8 cellular contexts compared by ENCODE assay signal in the genomic region with DNA sequence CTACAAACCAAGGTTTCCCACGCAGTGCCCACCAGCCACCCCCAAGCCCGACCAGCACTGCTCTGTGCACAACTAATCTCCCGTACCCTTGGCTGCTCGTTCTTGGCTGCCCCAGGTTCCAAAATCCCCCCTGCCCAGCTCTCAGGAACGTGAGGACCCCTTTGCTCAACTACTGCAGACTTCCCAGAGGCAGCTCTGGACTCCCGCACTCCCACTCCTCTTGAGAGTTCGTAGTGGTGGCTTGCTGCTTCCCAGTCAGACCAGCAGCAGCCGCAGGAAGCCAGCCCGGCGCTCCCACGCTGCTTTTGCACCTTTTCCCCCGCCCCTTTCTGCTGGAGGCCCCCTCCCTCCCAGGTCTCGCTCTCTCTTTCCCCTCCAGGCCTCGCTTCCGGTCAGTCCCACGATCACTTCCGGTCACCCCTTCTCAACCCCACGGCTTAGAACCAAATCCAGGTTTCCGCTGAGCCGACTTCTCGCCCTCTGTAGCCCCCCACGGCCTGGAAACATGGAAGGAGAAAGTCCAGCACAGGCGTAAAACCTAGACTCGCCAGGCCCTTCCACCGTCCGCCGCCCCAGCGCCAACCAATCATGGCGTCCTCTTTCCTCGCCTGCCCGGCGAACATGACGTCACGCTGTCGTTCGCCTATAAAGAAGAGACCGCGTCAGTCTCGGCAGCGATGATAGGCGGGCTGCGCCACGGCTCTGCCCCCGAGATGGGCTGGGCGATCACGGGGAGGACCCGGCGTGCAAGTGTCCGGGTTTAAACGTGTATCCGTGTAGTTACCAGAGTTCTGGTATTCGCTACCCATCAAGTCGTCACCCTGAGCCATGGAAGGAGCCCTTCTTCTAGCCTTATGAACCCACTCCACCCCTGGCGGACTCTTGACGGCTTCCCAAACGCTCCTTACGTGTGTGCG. TPM values are rescaled to one million over a fixed set of nuclear protein-coding genes. Genes with fewer than 3 reads are reported as not detected.
DNase-seq lines count a peak whose midpoint lies in the region; ATAC-seq lines count a peak whose summit lies in the region.

A gene with protein sequence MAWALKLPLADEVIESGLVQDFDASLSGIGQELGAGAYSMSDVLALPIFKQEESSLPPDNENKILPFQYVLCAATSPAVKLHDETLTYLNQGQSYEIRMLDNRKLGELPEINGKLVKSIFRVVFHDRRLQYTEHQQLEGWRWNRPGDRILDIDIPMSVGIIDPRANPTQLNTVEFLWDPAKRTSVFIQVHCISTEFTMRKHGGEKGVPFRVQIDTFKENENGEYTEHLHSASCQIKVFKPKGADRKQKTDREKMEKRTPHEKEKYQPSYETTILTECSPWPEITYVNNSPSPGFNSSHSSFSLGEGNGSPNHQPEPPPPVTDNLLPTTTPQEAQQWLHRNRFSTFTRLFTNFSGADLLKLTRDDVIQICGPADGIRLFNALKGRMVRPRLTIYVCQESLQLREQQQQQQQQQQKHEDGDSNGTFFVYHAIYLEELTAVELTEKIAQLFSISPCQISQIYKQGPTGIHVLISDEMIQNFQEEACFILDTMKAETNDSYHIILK (minus strand): TSS at position 621 of the 917 bp plus-strand sequence. CDS start 713 bp downstream, outside the sequence.

- DNase-seq in AG08396 (ENCODE audit: low spot score) (peak; percentile 95), NCI-H460 (ENCODE audit: extremely low read depth, low read depth) (peak; percentile 96), cerebellar cortex (ENCODE audit: low spot score) (peak; percentile 98), islet precursor cell (peak; percentile 99)
- peak; percentile 92 for DNase-seq in activated CD4-positive, CD25-positive, alpha-beta regulatory T cell treated with anti-CD3 and anti-CD28 coated beads, Interleukin-2, amount 50 U/mL, for 72 hours
- DNase-seq in stimulated activated CD4-positive, alpha-beta T cell treated with anti-CD3 and anti-CD28 coated beads, Interleukin-12 subunit alpha, Interleukin-12 subunit beta, amount 100 ng/mL, for 4 hours, result peak; percentile 90

- ATAC-seq in GM19023 (IDR thresholded peaks at IDR 0.05; ENCODE audit: unreplicated experiment) (peak; percentile 96), HG03196 (IDR thresholded peaks at IDR 0.05; ENCODE audit: unreplicated experiment) (peak; percentile 81)

RNA-seq across cellular contexts. Expression of the gene that starts here (rescaled TPM):
- total RNA-seq in NCI-H460 (2014; rRNA removed; shearing (Covaris generic)), result 10.2 and 13.7 TPM in 2 replicates
- 8.6 and 14.1 TPM in 2 replicates for polyA plus RNA-seq in NCI-H460 (2014; cell fraction: nucleus; rRNA removed)

Comparison
In these comparisons a context has a peak if more than half of its experiments do, and no peak if none do; other contexts are left out.
1. Peak in every context shown above with its lines: DNase-seq and ATAC-seq.